9 cellular contexts compared by ENCODE assay signal in genomic region chr2:24304621-24305020, GRCh38. TPM values are rescaled to one million over a fixed set of nuclear protein-coding genes. Genes with fewer than 3 reads are reported as not detected.
A peak's percentile ranks its signal among the peaks of the same experiment; 100 is the strongest.
DNase-seq lines count a peak whose midpoint lies in the region; TF ChIP-seq lines count a peak whose summit lies in the region.
"Had no signal": no experiment of that assay in that cellular context is flagged by ENCODE, and none has a peak within 500 bp of the region (broad histone marks: within the 10 kb centered on the region; RNA-seq: fewer than 3 reads in every experiment).

No MANE protein-coding gene starts in this region.

- intact Hi-C loops in MCF 10A (cut with micrococcal nuclease) = no loop called here
- intact Hi-C loops in mammary epithelial cell (cut with micrococcal nuclease) = loop anchor here (2.0 to 5.0 kb wide), 2 partner anchors 42 to 54 kb away; no protein-coding TSS in a partner anchor
- intact Hi-C loops in left ventricle myocardium inferior (cut with micrococcal nuclease) = no loop called here
- intact Hi-C loops in prostate gland (cut with DNase I) = loop anchor here (5.0 kb wide), 1 partner anchor 58 kb away; the partner anchor contains the start of gene ITSN2

- CTCF ChIA-PET in MCF 10A (lab: Yijun Ruan, JAX) (interaction anchor here (0.6 to 1.3 kb wide), 5 partner anchors 27 to 470 kb away, joined by 3 to 7 read pairs (median 3); no protein-coding TSS in a partner anchor), mammary epithelial cell (lab: Charles Lee; ENCODE audit: low non-redundant PET) (no interaction called here)

- H3K9me3 Mint-ChIP-seq in MCF 10A (ENCODE audit: unreplicated experiment) = no peaks in the 10 kb centered on the region
- H3K9me3 Mint-ChIP-seq: IgD-negative memory B cell had no signal

- dilution Hi-C loops in mammary epithelial cell (cut with HindIII; ENCODE audit: low sequenced_read_pairs) = no loop called here

- no peak overlapping the region for H3K4me3 ChIP-seq in mammary epithelial cell (replicated peaks in 1 of 3; ENCODE audit: insufficient read depth in 1 of 3, low read depth in 2 of 3, low read length in 3 of 3)
- no peak overlapping the region for H3K4me3 ChIP-seq in left ventricle myocardium inferior
- no peak overlapping the region for H3K4me3 ChIP-seq in prostate gland
- no peak overlapping the region for H3K4me3 ChIP-seq in urinary bladder (ENCODE audit: low read depth, low read length)

- in situ Hi-C loops in mammary epithelial cell (cut with MboI; ENCODE audit: low sequenced_read_pairs in 2 of 2) = no loop called here

- POLR2A ChIA-PET in MCF 10A (lab: Yijun Ruan, JAX) = interaction anchor here (0.6 to 3.0 kb wide), 12 partner anchors 11 to 228 kb away, joined by 3 to 29 read pairs (median 4); partner anchors contain the start of genes FAM228B, ITSN2 and TP53I3

- H3K4me2 ChIP-seq in mammary epithelial cell (ENCODE audit: insufficient read depth, low read depth, low read length) = no peak overlapping the region

- no peak overlapping the region for H2AFZ ChIP-seq in mammary epithelial cell (ENCODE audit: low read depth, low read length)

- H4K20me1 ChIP-seq in mammary epithelial cell (ENCODE audit: insufficient read depth, low read length) = no peaks in the 10 kb centered on the region

- H3K4me1 ChIP-seq in mammary epithelial cell (ENCODE audit: insufficient read depth, low read length) (no peaks in the 10 kb centered on the region), left ventricle myocardium inferior (peaks cover 41% of the 10 kb centered on the region), prostate gland (replicated peaks) (no peaks in the 10 kb centered on the region), urinary bladder (ENCODE audit: insufficient read depth) (no peaks in the 10 kb centered on the region)

- peaks cover 28% of the 10 kb centered on the region for H3K36me3 ChIP-seq in mammary epithelial cell (ENCODE audit: insufficient read depth, low read length)
- peaks cover 79% of the 10 kb centered on the region for H3K36me3 ChIP-seq in left ventricle myocardium inferior
- no peaks in the 10 kb centered on the region for H3K36me3 ChIP-seq in prostate gland
- H3K36me3 ChIP-seq in urinary bladder (ENCODE audit: insufficient read depth) = peaks cover 7% of the 10 kb centered on the region

- no TSS peak for BruUV-seq in MCF 10A (replicated peaks; lab: Mats Ljungman, UMichigan)
- no TSS peak for BruUV-seq in mammary epithelial cell (replicated peaks; lab: Mats Ljungman, UMichigan)

- H3K4me3 Mint-ChIP-seq in MCF 10A (ENCODE audit: unreplicated experiment) = no peak overlapping the region
- H3K4me3 Mint-ChIP-seq: IgD-negative memory B cell had no signal

- no peaks in the 10 kb centered on the region for H3K9me3 ChIP-seq in mammary epithelial cell (replicated peaks; ENCODE audit: insufficient read depth, low read length)
- H3K9me3 ChIP-seq in left ventricle myocardium inferior (replicated peaks) = no peaks in the 10 kb centered on the region
- H3K9me3 ChIP-seq in prostate gland = no peaks in the 10 kb centered on the region

- H3K27me3 Mint-ChIP-seq in MCF 10A (ENCODE audit: insufficient read depth, unreplicated experiment) = no peaks in the 10 kb centered on the region
- H3K27me3 Mint-ChIP-seq: IgD-negative memory B cell had no signal

- peaks cover 67% of the 10 kb centered on the region for H3K36me3 Mint-ChIP-seq in MCF 10A (ENCODE audit: insufficient read depth, unreplicated experiment)

- no peak for TF ChIP-seq CTCF in MCF 10A (IDR thresholded peaks at IDR 0.05; ENCODE audit: unreplicated experiment)
- TF ChIP-seq CTCF in mammary epithelial cell (conservative IDR thresholded peaks at IDR 0.05 in 1 of 2, IDR thresholded peaks at IDR 0.05 in 1 of 2; ENCODE audit: extremely low read depth in 1 of 2, insufficient read depth in 1 of 2, low read depth in 1 of 2, low read length in 2 of 2) = no peak
- no peak for TF ChIP-seq CTCF in left ventricle myocardium inferior (IDR thresholded peaks at IDR 0.05; ENCODE audit: borderline replicate concordance)
- TF ChIP-seq CTCF in prostate gland (IDR thresholded peaks at IDR 0.05) = no peak

- 62% methylated on average over 3 of the region's 3 CpGs for WGBS in mammary epithelial cell (ENCODE audit: low coverage, missing lambda C conversion rate)
- 48% methylated on average over 3 of the region's 3 CpGs for WGBS in prostate gland
- 37% methylated on average over 3 of the region's 3 CpGs for WGBS in urinary bladder

- no peak for DNase-seq in MCF 10A (ENCODE audit: unreplicated experiment)
- no peak for DNase-seq in mammary epithelial cell
- DNase-seq in left ventricle myocardium inferior = no peak
- DNase-seq in prostate gland (ENCODE audit: low spot score) = no peak
- DNase-seq in activated effector memory CD4-positive, alpha-beta T cell treated with anti-CD3 and anti-CD28 coated beads, Interleukin-2, amount 50 U/mL, for 16 hours = no peak
- no peak for DNase-seq in stimulated activated CD4-positive, alpha-beta T cell treated with anti-CD3 and anti-CD28 coated beads, Interleukin-12 subunit alpha, Interleukin-12 subunit beta, amount 100 ng/mL, for 4 hours
- DNase-seq in ecto neural progenitor cell (ENCODE audit: low spot score) = no peak

- H3K4me1 Mint-ChIP-seq in MCF 10A (ENCODE audit: insufficient read depth, unreplicated experiment) = peaks cover 13% of the 10 kb centered on the region

- no peak for TF ChIP-seq POLR2A in prostate gland (IDR thresholded peaks at IDR 0.05)

- no peaks in the 10 kb centered on the region for H3K27me3 ChIP-seq in mammary epithelial cell (ENCODE audit: insufficient read depth, low read length)
- H3K27me3 ChIP-seq in left ventricle myocardium inferior (ENCODE audit: low read depth) = no peaks in the 10 kb centered on the region
- H3K27me3 ChIP-seq in prostate gland (replicated peaks; ENCODE audit: insufficient read depth) = no peaks in the 10 kb centered on the region

- peak overlapping the region; percentile 41 for H3K27ac Mint-ChIP-seq in MCF 10A (ENCODE audit: low read depth, unreplicated experiment)

- H3K9ac ChIP-seq in mammary epithelial cell (ENCODE audit: insufficient read depth, low read length) = no peak overlapping the region

- H3K27ac ChIP-seq in mammary epithelial cell (ENCODE audit: insufficient read depth, low read depth, low read length) (no peak overlapping the region), left ventricle myocardium inferior (replicated peaks) (peak overlapping the region; percentile 78), prostate gland (peak overlapping the region; percentile 14 to 58), urinary bladder (ENCODE audit: low read depth) (peak overlapping the region; percentile 28)

- H3K79me2 ChIP-seq in mammary epithelial cell (ENCODE audit: insufficient read depth, low read length) = no peaks in the 10 kb centered on the region

RNA-seq across cellular contexts. Expression of gene ITSN2, which starts 55.7 kb away (rescaled TPM):
- total RNA-seq in MCF 10A (2022) = 36.5 and 40.8 TPM in 2 replicates
- total RNA-seq in mammary epithelial cell = 10 to 100 TPM; 27.8 to 34.2 TPM
- 14.1 TPM for polyA plus RNA-seq in mammary epithelial cell
- polyA minus RNA-seq in mammary epithelial cell = 12.8 TPM
- total RNA-seq in left ventricle myocardium inferior = 24.4 TPM
- 10 to 100 TPM; 42.8 to 45.7 TPM for total RNA-seq in prostate gland
- total RNA-seq in urinary bladder = 61.3 TPM
- polyA plus RNA-seq in urinary bladder = 24.7 TPM

Comparison
In these comparisons a context has a peak if more than half of its experiments do, and no peak if none do; other contexts are left out.
1. intact Hi-C loops: an anchor here in mammary epithelial cell (2.0 to 5.0 kb wide) and prostate gland (5.0 kb wide); none called in MCF 10A and left ventricle myocardium inferior.